In genomic region chr4:79700356-79700755, GRCh38 we compare ENCODE assay signal across 25 cellular contexts.
"Had no signal": no experiment of that assay in that cellular context is flagged by ENCODE, and none has a peak within 500 bp of the region (broad histone marks: within the 10 kb centered on the region; RNA-seq: fewer than 3 reads in every experiment).

No MANE protein-coding gene starts in this region.

- H3K9me3 ChIP-seq: colonic mucosa, esophagus squamous epithelium, gastrocnemius medialis, lower lobe of right lung, mucosa of descending colon had no signal

- H3K27ac ChIP-seq: colonic mucosa, epithelial cell of prostate, esophagus squamous epithelium, gastrocnemius medialis, heart right ventricle, left lung, lower lobe of right lung had no signal

- H3K4me3 ChIP-seq: colonic mucosa, esophagus squamous epithelium, gastrocnemius medialis, heart right ventricle, left lung, lower lobe of right lung, mucosa of descending colon had no signal

- H3K36me3 ChIP-seq: colonic mucosa, esophagus squamous epithelium, gastrocnemius medialis, heart right ventricle, left lung, lower lobe of right lung had no signal

- ATAC-seq: effector memory CD8-positive, alpha-beta T cell; esophagus mucosa; gastrocnemius medialis; heart right ventricle; left cardiac atrium; left lung; left ventricle myocardium superior; lower lobe of right lung; mucosa of descending colon had no signal

- FAIRE-seq: islet of Langerhans, keratinocyte had no signal

- H3K4me1 ChIP-seq: colonic mucosa, esophagus squamous epithelium, gastrocnemius medialis, heart right ventricle, left lung, lower lobe of right lung had no signal

- H3K27me3 ChIP-seq: colonic mucosa, esophagus squamous epithelium, gastrocnemius medialis, heart right ventricle, left lung had no signal

- DNase-seq: colonic mucosa; cortex of kidney; effector CD8-positive, alpha-beta T cell; effector memory CD8-positive, alpha-beta T cell; endodermal cell; erythroblast; esophagus squamous epithelium; foreskin fibroblast; foreskin melanocyte; gastrocnemius medialis; glutamatergic neuron; head of caudate nucleus; heart right ventricle; hippocampal formation; left cardiac atrium; left lung; left ventricle myocardium superior; lower lobe of right lung; mesenchymal stem cell; mucosa of descending colon; naive B cell had no signal
